In the genomic region with DNA sequence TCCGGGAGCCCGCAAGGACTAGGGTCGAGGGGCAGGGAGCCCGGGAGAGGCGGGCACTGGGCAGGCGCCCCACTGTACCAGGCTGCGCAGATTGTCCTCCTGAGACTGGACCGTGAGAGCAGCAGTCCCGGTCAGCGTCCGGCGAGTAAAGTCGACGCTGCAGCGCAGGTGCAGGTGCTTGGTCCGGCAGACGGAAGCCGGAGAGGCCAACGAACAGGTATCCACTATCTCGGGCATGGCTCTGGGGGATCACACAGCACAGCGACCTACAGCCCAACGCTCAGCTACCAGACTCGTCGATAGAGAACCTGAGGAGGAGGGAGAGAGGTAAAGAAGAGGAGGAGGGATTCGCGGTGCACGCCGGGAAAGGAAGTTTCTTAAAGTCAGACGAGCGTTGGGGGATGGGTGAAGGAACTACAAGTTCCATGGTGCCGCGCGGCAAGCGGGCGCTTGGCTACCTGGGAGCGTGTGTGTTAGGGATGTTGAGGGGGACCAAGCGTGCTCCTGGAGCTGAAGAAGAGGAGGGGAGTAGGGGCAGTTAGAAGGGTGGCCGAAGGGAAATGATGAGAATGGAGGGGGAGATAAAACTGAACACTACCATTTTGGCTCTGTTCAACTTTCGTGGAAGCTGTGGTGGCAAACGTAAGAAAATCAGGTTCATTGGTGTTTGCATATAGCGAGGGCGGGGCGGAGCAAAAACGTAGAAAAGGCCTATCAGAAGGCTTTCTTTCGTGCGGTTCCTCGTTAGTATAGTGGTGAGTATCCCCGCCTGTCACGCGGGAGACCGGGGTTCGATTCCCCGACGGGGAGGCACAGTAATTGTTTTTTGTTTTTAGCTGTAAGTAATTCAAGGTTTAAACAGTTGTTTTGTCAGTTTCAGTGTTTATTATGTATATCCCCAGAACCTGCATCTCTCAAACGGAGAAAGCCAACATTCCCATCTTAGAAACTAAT, we compare ENCODE assay signal across 8 cellular contexts.
DNase-seq lines count a peak whose midpoint lies in the region; ATAC-seq and TF ChIP-seq lines count a peak whose summit lies in the region.

TSS of gene LTA4H (minus strand) at position 305 of the 954 bp plus-strand sequence. CDS start at position 237, 68 bp downstream.

- H4K20me1 ChIP-seq in OCI-LY1 (ENCODE audit: insufficient read depth, low read length), result no peaks in the 10 kb centered on the region

- peaks cover 16% of the 10 kb centered on the region for H3K79me2 ChIP-seq in OCI-LY1 (ENCODE audit: insufficient read depth, low read length)

- H3K27ac ChIP-seq in OCI-LY1 (ENCODE audit: low read depth, low read length, poor library complexity, severe bottlenecking), result peak within 1 kb of the TSS; percentile 48

- no peak for TF ChIP-seq CTCF in OCI-LY1 (IDR thresholded peaks at IDR 0.05; ENCODE audit: low read length)

- peak within 1 kb of the TSS; percentile 99 for H3K4me2 ChIP-seq in OCI-LY1 (ENCODE audit: low read length)

- H3K4me1 ChIP-seq in OCI-LY1 (ENCODE audit: insufficient read depth, low read length, severe bottlenecking), result peaks cover 48% of the 10 kb centered on the region

- peak within 1 kb of the TSS; percentile 68 for H3K9ac ChIP-seq in OCI-LY1 (ENCODE audit: low read length)

- DNase-seq in DMS 273 (lab: John Stamatoyannopoulos, UW; ENCODE audit: unreplicated experiment) (peak; percentile 98), HuH-7 (ENCODE audit: low spot score) (peak; percentile 79), epidermal melanocyte (ENCODE audit: insufficient read length, low spot score) (peak; percentile 93), midbrain (lab: John Stamatoyannopoulos, UW) (peak; percentile 99)
- peak; percentile 96 for DNase-seq in activated CD8-positive, alpha-beta memory T cell treated with anti-CD3 and anti-CD28 coated beads, Interleukin-2, amount 50 U/mL, for 4 hours
- DNase-seq in stimulated activated CD8-positive, alpha-beta memory T cell treated with anti-CD3 and anti-CD28 coated beads, Interleukin-2, amount 100 ng/mL, for 1 hour (ENCODE audit: low read depth in 2 of 2), result peak; percentile 90 to 94

- H3K9me2 ChIP-seq in OCI-LY1 (ENCODE audit: low read depth, low read length), result no peaks in the 10 kb centered on the region

- ATAC-seq in GM21526 (IDR thresholded peaks at IDR 0.05; ENCODE audit: low FRiP score, unreplicated experiment), result peak; percentile 95

- H3K36me3 ChIP-seq in OCI-LY1 (ENCODE audit: insufficient read depth, low read length), result no peaks in the 10 kb centered on the region

- no peak within 1 kb of the TSS for H2AFZ ChIP-seq in OCI-LY1 (ENCODE audit: low read length)

- peak within 1 kb of the TSS; percentile 73 for H3K4me3 ChIP-seq in OCI-LY1 (ENCODE audit: low read depth, low read length, poor library complexity, severe bottlenecking)

- no peaks in the 10 kb centered on the region for H3K9me3 ChIP-seq in OCI-LY1 (ENCODE audit: low read length)

- no peaks in the 10 kb centered on the region for H3F3A ChIP-seq in OCI-LY1 (ENCODE audit: insufficient read depth, low read length)

- H3K27me3 ChIP-seq in OCI-LY1 (ENCODE audit: insufficient read depth, low read length), result no peaks in the 10 kb centered on the region

Comparison
In these comparisons a context has a peak if more than half of its experiments do, and no peak if none do; other contexts are left out.
1. Peak in every context shown above with its lines: DNase-seq, ATAC-seq, H3K4me3 ChIP-seq and H3K27ac ChIP-seq.